In the genomic region with DNA sequence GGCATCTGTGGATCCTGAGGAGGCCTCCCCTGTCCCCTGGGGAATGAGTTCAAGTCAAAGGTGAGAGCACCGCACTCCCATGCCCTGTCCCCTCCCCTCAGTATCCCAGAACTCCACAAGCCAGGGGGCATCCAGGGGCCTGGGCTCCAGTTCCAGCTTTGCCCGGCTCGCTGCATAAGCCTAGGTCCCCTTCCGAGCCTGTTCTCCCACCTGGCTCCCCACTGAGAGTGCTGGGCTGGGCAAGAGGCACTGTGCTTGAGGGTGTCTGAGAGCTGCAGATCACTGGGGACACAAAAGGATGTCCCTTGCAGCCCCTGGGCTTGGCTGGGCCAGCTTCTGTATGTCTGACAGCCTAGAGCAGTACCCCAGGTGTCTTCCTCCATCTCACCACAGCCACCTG, we compare ENCODE assay signal across 19 cellular contexts. TPM values are rescaled to one million over a fixed set of nuclear protein-coding genes. Genes with fewer than 3 reads are reported as not detected.
DNase-seq lines count a peak whose midpoint lies in the region; ATAC-seq, FAIRE-seq and TF ChIP-seq lines count a peak whose summit lies in the region.
"Had no signal": no experiment of that assay in that cellular context is flagged by ENCODE, and none has a peak within 500 bp of the region (broad histone marks: within the 10 kb centered on the region; RNA-seq: fewer than 3 reads in every experiment).

No MANE protein-coding gene starts in this region.

- peaks cover 10% of the 10 kb centered on the region for H3K4me1 Mint-ChIP-seq in central memory CD8-positive, alpha-beta T cell

- no peaks in the 10 kb centered on the region for H4K20me1 ChIP-seq in OCI-LY1 (ENCODE audit: insufficient read depth, low read length)

- peak overlapping the region; percentile 20 for H3K27ac Mint-ChIP-seq in central memory CD8-positive, alpha-beta T cell (ENCODE audit: low read depth)
- H3K27ac Mint-ChIP-seq: CD4-positive, alpha-beta T cell; GM23338 had no signal

- no peaks in the 10 kb centered on the region for H3K9me3 Mint-ChIP-seq in central memory CD8-positive, alpha-beta T cell
- H3K9me3 Mint-ChIP-seq: CD4-positive, alpha-beta T cell had no signal

- FAIRE-seq in GM12891 (lab: Jason Lieb, UNC) = no peak
- FAIRE-seq: A549, GM12878, GM19239 had no signal

- H2AFZ ChIP-seq in OCI-LY1 (ENCODE audit: low read length) = no peak overlapping the region
- H2AFZ ChIP-seq: GM23338 had no signal

- H3K27me3 Mint-ChIP-seq in central memory CD8-positive, alpha-beta T cell = no peaks in the 10 kb centered on the region
- H3K27me3 Mint-ChIP-seq: CD4-positive, alpha-beta T cell had no signal

- H3K9me3 ChIP-seq in OCI-LY1 (ENCODE audit: low read length) (no peaks in the 10 kb centered on the region), spleen (no peaks in the 10 kb centered on the region)
- H3K9me3 ChIP-seq: A549 had no signal

- H3K4me1 ChIP-seq in OCI-LY1 (ENCODE audit: insufficient read depth, low read length, severe bottlenecking) (peaks cover 74% of the 10 kb centered on the region), spleen (peaks cover 14 to 100% (median 61%) of the 10 kb centered on the region in 6 donors)

- H3K9ac ChIP-seq in OCI-LY1 (ENCODE audit: low read length) = no peak overlapping the region

- no peak for DNase-seq in GM12891 (ENCODE audit: insufficient read length, low spot score)
- no peak for DNase-seq in central memory CD8-positive, alpha-beta T cell (ENCODE audit: low spot score in 2 of 2)
- DNase-seq in spleen = peak; percentile 68
- DNase-seq in AG20443 (ENCODE audit: low spot score) = no peak
- DNase-seq in HEK293T (ENCODE audit: extremely low spot score) = no peak
- no peak for DNase-seq in NCI-H2171 (lab: John Stamatoyannopoulos, UW)
- DNase-seq: AML-193; C1 segment of cervical spinal cord; Calu3; CD4-positive, alpha-beta T cell; DMS 273 treated with DMSO at 0.1 percent for 48 hours; H7; IMR-90; KG1 had no signal

- no peak for ATAC-seq in central memory CD8-positive, alpha-beta T cell (replicated peaks; ENCODE audit: extremely low read depth, poor library complexity, severe bottlenecking)
- ATAC-seq: A549, GM12878, GM23338 had no signal

- intact Hi-C loops in spleen (cut with DNase I; ENCODE audit: low total_unique reads) = no loop called here

- WGBS in spleen, 5 donors = 93 to 100% (median 95%) methylated on average over 3 to 4 of the region's 4 CpGs

- no peak overlapping the region for H3K4me2 ChIP-seq in OCI-LY1 (ENCODE audit: low read length)
- H3K4me2 ChIP-seq: A549, GM23338 had no signal

- no peak overlapping the region for H3K4me3 Mint-ChIP-seq in central memory CD8-positive, alpha-beta T cell
- H3K4me3 Mint-ChIP-seq: CD4-positive, alpha-beta T cell; GM23338 had no signal

- TF ChIP-seq CTCF in OCI-LY1 (IDR thresholded peaks at IDR 0.05; ENCODE audit: low read length) (no peak), spleen (IDR thresholded peaks at IDR 0.05 in 8 of 11, conservative IDR thresholded peaks at IDR 0.05 in 3 of 11) (no peak)

- H3K27ac ChIP-seq in OCI-LY1 (ENCODE audit: low read depth, low read length, poor library complexity, severe bottlenecking) (peak overlapping the region; percentile 9), spleen (no peak overlapping the region)
- H3K27ac ChIP-seq: A549 had no signal

- peaks cover 52% of the 10 kb centered on the region for H3K36me3 ChIP-seq in OCI-LY1 (ENCODE audit: insufficient read depth, low read length)
- peaks cover 0 to 71% (median 27%) of the 10 kb centered on the region in 6 donors for H3K36me3 ChIP-seq in spleen

- no peak overlapping the region for H3K4me3 ChIP-seq in OCI-LY1 (ENCODE audit: low read depth, low read length, poor library complexity, severe bottlenecking)
- no peak overlapping the region for H3K4me3 ChIP-seq in spleen
- H3K4me3 ChIP-seq: A549, GM12878, GM23338 had no signal

- H3K27me3 ChIP-seq in OCI-LY1 (ENCODE audit: insufficient read depth, low read length) (no peaks in the 10 kb centered on the region), spleen (replicated peaks in 1 of 7) (no peaks in the 10 kb centered on the region)

- CTCF ChIA-PET in HEK293T (lab: Yijun Ruan, JAX) = interaction anchor here (0.6 to 0.7 kb wide), 3 partner anchors 79 to 370 kb away, joined by 3 to 4 read pairs (median 4); a partner anchor contains a TSS

- peaks cover 4% of the 10 kb centered on the region for H3K36me3 Mint-ChIP-seq in central memory CD8-positive, alpha-beta T cell (ENCODE audit: insufficient read depth)

- no peaks in the 10 kb centered on the region for H3K79me2 ChIP-seq in OCI-LY1 (ENCODE audit: insufficient read depth, low read length)

- H3F3A ChIP-seq in OCI-LY1 (ENCODE audit: insufficient read depth, low read length) = peaks cover 7% of the 10 kb centered on the region; the same call in 1 of the 2 replicates

- POLR2A ChIA-PET in HEK293T (lab: Yijun Ruan, JAX) = interaction anchor here (0.6 to 1.7 kb wide), 2 partner anchors 11 to 76 kb away, joined by 3 to 5 read pairs; no protein-coding TSS in a partner anchor

- no peaks in the 10 kb centered on the region for H3K9me2 ChIP-seq in OCI-LY1 (ENCODE audit: low read depth, low read length)

- TF ChIP-seq POLR2A in GM12891 (IDR thresholded peaks at IDR 0.05; ENCODE audit: low read depth, low read length) = 0 out of 2 replicates have a peak, but pooled peaks have one; percentile 15
- TF ChIP-seq POLR2A in spleen (IDR thresholded peaks at IDR 0.05) = no peak

TF ChIP-seq in GM12891, 5 proteins besides CTCF, POLR2A, EP300 and RAD21:
- TF ChIP-seq SPI1 (IDR thresholded peaks at IDR 0.05; ENCODE audit: low read depth, low read length) (no peak), POU2F2 (IDR thresholded peaks at IDR 0.05; ENCODE audit: low read depth, low read length) (no peak), TAF1 (IDR thresholded peaks at IDR 0.05; ENCODE audit: low read depth, low read length) (no peak), POLR2AphosphoS5 (IDR thresholded peaks at IDR 0.05; ENCODE audit: low read depth, low read length) (no peak), PAX5 (IDR thresholded peaks at IDR 0.05; ENCODE audit: insufficient read depth, low read length, severe bottlenecking) (no peak)

TF ChIP-seq in HEK293T, 16 proteins besides CTCF, POLR2A, EP300 and RAD21:
- TF ChIP-seq FOXM1 (IDR thresholded peaks at IDR 0.05; ENCODE audit: borderline replicate concordance) = no peak
- no peak for TF ChIP-seq HDGF (IDR thresholded peaks at IDR 0.05; ENCODE audit: borderline replicate concordance)
- no peak for TF ChIP-seq NFRKB (IDR thresholded peaks at IDR 0.05)
- TF ChIP-seq SUZ12 (IDR thresholded peaks at IDR 0.05) = no peak
- TF ChIP-seq, protein P1, sequence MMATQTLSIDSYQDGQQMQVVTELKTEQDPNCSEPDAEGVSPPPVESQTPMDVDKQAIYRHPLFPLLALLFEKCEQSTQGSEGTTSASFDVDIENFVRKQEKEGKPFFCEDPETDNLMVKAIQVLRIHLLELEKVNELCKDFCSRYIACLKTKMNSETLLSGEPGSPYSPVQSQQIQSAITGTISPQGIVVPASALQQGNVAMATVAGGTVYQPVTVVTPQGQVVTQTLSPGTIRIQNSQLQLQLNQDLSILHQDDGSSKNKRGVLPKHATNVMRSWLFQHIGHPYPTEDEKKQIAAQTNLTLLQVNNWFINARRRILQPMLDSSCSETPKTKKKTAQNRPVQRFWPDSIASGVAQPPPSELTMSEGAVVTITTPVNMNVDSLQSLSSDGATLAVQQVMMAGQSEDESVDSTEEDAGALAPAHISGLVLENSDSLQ (IDR thresholded peaks at IDR 0.05) = no peak
- no peak for TF ChIP-seq ARNT (IDR thresholded peaks at IDR 0.05)
- no peak for TF ChIP-seq FOXA1 (IDR thresholded peaks at IDR 0.05)
- TF ChIP-seq ZNF384 (IDR thresholded peaks at IDR 0.05) = no peak
- TF ChIP-seq CTBP1 (IDR thresholded peaks at IDR 0.05; ENCODE audit: borderline replicate concordance) = no peak
- TF ChIP-seq TARDBP (IDR thresholded peaks at IDR 0.05) = no peak
- TF ChIP-seq SP1 (IDR thresholded peaks at IDR 0.05) = no peak
- TF ChIP-seq FOXK2 (IDR thresholded peaks at IDR 0.05) = no peak
- no peak for TF ChIP-seq BHLHE40 (IDR thresholded peaks at IDR 0.05; ENCODE audit: borderline replicate concordance)
- TF ChIP-seq L3MBTL2 (conservative IDR thresholded peaks at IDR 0.05) = no peak
- TF ChIP-seq LEF1 (IDR thresholded peaks at IDR 0.05; ENCODE audit: borderline replicate concordance) = no peak
- TF ChIP-seq ELF4 (IDR thresholded peaks at IDR 0.05) = no peak

RNA-seq across cellular contexts. Expression of a gene that starts 4.6 kb away (rescaled TPM):
- polyA plus RNA-seq in GM12891 (2012; ENCODE audit: low read depth, missing spikeins) = 73.2 TPM
- 100 to 1,000 TPM; 111 to 231 (median 149) TPM for total RNA-seq in spleen
- 100 to 1,000 TPM in 1 of 3 donors, 10 to 100 TPM in 2; 69.9 to 144 (median 98.4) TPM for polyA plus RNA-seq in spleen

RNA-seq across cellular contexts. Expression of a gene that starts 7.7 kb away (rescaled TPM):
- 38.1 TPM for polyA plus RNA-seq in GM12891 (2012; ENCODE audit: low read depth, missing spikeins)
- 100 to 1,000 TPM in 3 of 7 donors, 10 to 100 TPM in 4; 44.8 to 220 (median 86.4) TPM for total RNA-seq in spleen
- 100 to 1,000 TPM in 1 of 3 donors, 10 to 100 TPM in 2; 42.5 to 125 (median 59.2) TPM for polyA plus RNA-seq in spleen

RNA-seq across cellular contexts. Expression of a gene that starts 11.7 kb away (rescaled TPM):
- 114 TPM for polyA plus RNA-seq in GM12891 (2012; ENCODE audit: low read depth, missing spikeins)
- 100 to 1,000 TPM in 2 of 7 donors, 10 to 100 TPM in 5; 68.9 to 126 (median 91.8) TPM for total RNA-seq in spleen
- polyA plus RNA-seq in spleen = 10 to 100 TPM; 68.9 to 99.4 (median 92.9) TPM

RNA-seq across cellular contexts. Expression of a gene that starts 31.6 kb away (rescaled TPM):
- 36.9 TPM for polyA plus RNA-seq in GM12891 (2012; ENCODE audit: low read depth, missing spikeins)
- 10 to 100 TPM; 13.0 to 26.5 (median 17.6) TPM for total RNA-seq in spleen
- polyA plus RNA-seq in spleen = 10 to 100 TPM in 1 of 3 donors, 1 to 10 TPM in 2; 6.8 to 16.3 (median 7.6) TPM

RNA-seq across cellular contexts. Expression of a gene that starts 49.3 kb away (rescaled TPM):
- 28.6 TPM for polyA plus RNA-seq in GM12891 (2012; ENCODE audit: low read depth, missing spikeins)
- 100 to 1,000 TPM in 5 of 7 donors, 10 to 100 TPM in 2; 86.9 to 155 (median 116) TPM for total RNA-seq in spleen
- 100 to 1,000 TPM; 145 to 364 (median 348) TPM for polyA plus RNA-seq in spleen
